In the genomic region with DNA sequence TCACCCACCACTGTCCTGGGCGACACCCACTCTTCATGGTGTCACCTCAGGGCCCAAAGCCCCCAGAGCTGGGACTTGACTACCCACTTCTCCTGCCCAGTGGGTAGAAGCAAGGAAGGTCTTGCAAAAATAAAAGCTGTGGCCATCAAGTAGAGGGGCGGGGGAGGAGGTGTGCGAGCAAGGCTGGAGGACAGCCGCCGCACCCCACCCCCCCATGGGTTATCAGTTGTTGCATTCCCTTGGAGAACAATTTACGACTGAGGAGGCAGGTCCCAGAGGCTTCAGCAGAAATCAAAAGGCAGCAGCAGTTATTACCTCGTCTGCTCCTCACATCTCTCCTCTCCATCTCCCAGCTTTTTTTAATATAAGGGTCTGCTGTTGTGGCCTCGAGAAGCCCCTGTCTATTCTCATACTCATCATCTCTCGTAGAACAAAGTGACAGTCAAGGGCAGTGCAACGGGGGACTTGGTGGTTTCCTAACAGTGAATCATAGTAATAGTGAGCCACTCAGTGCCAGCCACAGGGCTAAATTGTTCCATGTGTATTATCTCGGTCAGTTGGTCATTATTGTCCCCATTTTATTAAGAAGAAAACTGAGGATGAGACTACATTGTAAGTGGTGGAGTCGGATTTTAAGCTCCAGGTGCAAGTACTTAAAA, we compare ENCODE assay signal across 18 cellular contexts.
"Had no signal": no experiment of that assay in that cellular context is flagged by ENCODE, and none has a peak within 500 bp of the region (broad histone marks: within the 10 kb centered on the region; RNA-seq: fewer than 3 reads in every experiment).

No MANE protein-coding gene starts in this region.

- H3K36me3 Mint-ChIP-seq: activated naive CD8-positive, alpha-beta T cell treated with anti-CD3 and anti-CD28 coated beads for 36 hours; natural killer cell treated with Interleukin-12 subunit alpha and Interleukin-12 subunit beta and Interleukin-15 and Interleukin-18, amount 100 ng/mL, for 72 hours; type B pancreatic cell had no signal

- H3K4me3 Mint-ChIP-seq: activated CD8-positive, alpha-beta T cell treated with anti-CD3 and anti-CD28 coated beads, Interleukin-2, amount 10 ng/mL, durations not matched to agents 7 days and 5 days; activated naive CD8-positive, alpha-beta T cell treated with anti-CD3 and anti-CD28 coated beads for 36 hours; activated T-helper 17 cell treated with anti-CD3 and anti-CD28 coated beads, Interleukin-2, amount 50 U/mL, for 72 hours; endodermal cell; natural killer cell treated with Interleukin-12 subunit alpha and Interleukin-12 subunit beta and Interleukin-15 and Interleukin-18, amount 100 ng/mL, for 72 hours; type B pancreatic cell had no signal

- H3K27ac Mint-ChIP-seq: activated CD8-positive, alpha-beta T cell treated with anti-CD3 and anti-CD28 coated beads, Interleukin-2, amount 10 ng/mL, durations not matched to agents 7 days and 5 days; activated naive CD8-positive, alpha-beta T cell treated with anti-CD3 and anti-CD28 coated beads for 36 hours; activated T-helper 17 cell treated with anti-CD3 and anti-CD28 coated beads, Interleukin-2, amount 50 U/mL, for 72 hours; endodermal cell; natural killer cell treated with Interleukin-12 subunit alpha and Interleukin-12 subunit beta and Interleukin-15 and Interleukin-18, amount 100 ng/mL, for 72 hours had no signal

- H3K27me3 ChIP-seq: gastroesophageal sphincter, sigmoid colon, vagina had no signal

- H3K4me3 ChIP-seq: esophagus squamous epithelium, gastroesophageal sphincter, sigmoid colon, thoracic aorta, vagina had no signal

- H3K9me3 Mint-ChIP-seq: activated naive CD8-positive, alpha-beta T cell treated with anti-CD3 and anti-CD28 coated beads for 36 hours; activated T-helper 17 cell treated with anti-CD3 and anti-CD28 coated beads, Interleukin-2, amount 50 U/mL, for 72 hours; endodermal cell; natural killer cell treated with Interleukin-12 subunit alpha and Interleukin-12 subunit beta and Interleukin-15 and Interleukin-18, amount 100 ng/mL, for 72 hours had no signal

- DNase-seq: activated CD4-positive, alpha-beta T cell treated with anti-CD3 and anti-CD28 coated beads for 1 hour; activated CD4-positive, alpha-beta T cell treated with anti-CD3 and anti-CD28 coated beads, Interleukin-2, amount 50 U/mL, for 1 hour; activated CD8-positive, alpha-beta T cell treated with anti-CD3 and anti-CD28 coated beads, Interleukin-2, amount 10 ng/mL, durations not matched to agents 7 days and 5 days; activated naive CD4-positive, alpha-beta T cell; activated naive CD8-positive, alpha-beta T cell treated with anti-CD3 and anti-CD28 coated beads for 36 hours; cortex of kidney; endodermal cell; esophagus squamous epithelium; head of caudate nucleus; posterior cingulate gyrus; sigmoid colon; stimulated activated CD4-positive, alpha-beta T cell treated with anti-CD3 and anti-CD28 coated beads, Interleukin-4, amount 100 ng/mL, for 1 hour had no signal

- H3K36me3 ChIP-seq: esophagus squamous epithelium, gastroesophageal sphincter, sigmoid colon, thoracic aorta, vagina had no signal

- H3K9me3 ChIP-seq: esophagus squamous epithelium, gastroesophageal sphincter, sigmoid colon, thoracic aorta, vagina had no signal

- H3K4me1 ChIP-seq: gastroesophageal sphincter, sigmoid colon, vagina had no signal

- H3K27me3 Mint-ChIP-seq: activated naive CD8-positive, alpha-beta T cell treated with anti-CD3 and anti-CD28 coated beads for 36 hours had no signal

- H3K4me1 Mint-ChIP-seq: activated naive CD8-positive, alpha-beta T cell treated with anti-CD3 and anti-CD28 coated beads for 36 hours; activated T-helper 17 cell treated with anti-CD3 and anti-CD28 coated beads, Interleukin-2, amount 50 U/mL, for 72 hours had no signal

- ATAC-seq: activated CD8-positive, alpha-beta T cell treated with anti-CD3 and anti-CD28 coated beads, Interleukin-2, amount 10 ng/mL, durations not matched to agents 7 days and 5 days; activated T-helper 17 cell treated with anti-CD3 and anti-CD28 coated beads, Interleukin-2, amount 50 U/mL, for 72 hours; gastroesophageal sphincter; natural killer cell treated with Interleukin-12 subunit alpha and Interleukin-12 subunit beta and Interleukin-15 and Interleukin-18, amount 100 ng/mL, for 72 hours had no signal

- H3K27ac ChIP-seq: esophagus squamous epithelium, gastroesophageal sphincter, sigmoid colon, thoracic aorta, vagina had no signal
